8 cellular contexts compared by ENCODE assay signal in the genomic region with DNA sequence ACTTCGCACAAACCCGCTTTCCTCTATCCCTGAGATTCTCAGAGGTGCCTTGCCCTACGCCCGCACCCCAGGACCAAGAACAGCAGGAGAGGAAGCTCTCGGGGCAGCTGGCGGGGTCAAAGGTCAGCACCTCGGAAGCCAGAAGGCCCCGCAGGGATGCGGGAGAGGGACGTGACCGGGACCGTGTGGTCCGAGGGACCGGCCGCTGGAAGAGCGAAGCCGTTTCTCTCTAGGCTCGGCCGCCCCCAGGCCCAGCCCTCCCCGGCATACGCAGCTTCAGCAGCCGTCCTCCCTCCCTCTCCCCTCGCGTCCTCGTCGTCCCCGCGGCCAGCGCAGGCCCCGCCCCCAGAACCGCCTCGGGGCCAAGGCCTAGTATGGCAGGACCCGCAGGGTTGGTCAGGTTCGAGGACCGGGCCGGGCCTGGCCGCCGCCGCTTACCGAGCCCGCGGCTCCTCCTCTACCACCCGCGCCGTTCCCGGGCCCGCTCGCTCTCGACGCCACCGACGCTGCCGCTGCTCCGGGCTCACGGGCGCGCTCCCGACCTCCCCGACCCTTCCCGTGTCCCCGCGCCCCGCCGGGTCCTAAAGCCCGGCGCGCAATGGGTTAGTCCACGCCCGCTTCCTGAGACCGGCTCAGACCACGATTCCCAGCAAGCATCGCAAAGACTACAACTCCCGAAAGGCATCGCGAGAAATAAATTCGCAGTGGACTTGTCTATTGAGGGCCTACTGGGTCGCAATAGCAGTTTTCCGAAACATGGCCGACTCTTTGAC. TPM values are rescaled to one million over a fixed set of nuclear protein-coding genes. Genes with fewer than 3 reads are reported as not detected.
DNase-seq lines count a peak whose midpoint lies in the region; ATAC-seq, FAIRE-seq and TF ChIP-seq lines count a peak whose summit lies in the region.

A gene with protein sequence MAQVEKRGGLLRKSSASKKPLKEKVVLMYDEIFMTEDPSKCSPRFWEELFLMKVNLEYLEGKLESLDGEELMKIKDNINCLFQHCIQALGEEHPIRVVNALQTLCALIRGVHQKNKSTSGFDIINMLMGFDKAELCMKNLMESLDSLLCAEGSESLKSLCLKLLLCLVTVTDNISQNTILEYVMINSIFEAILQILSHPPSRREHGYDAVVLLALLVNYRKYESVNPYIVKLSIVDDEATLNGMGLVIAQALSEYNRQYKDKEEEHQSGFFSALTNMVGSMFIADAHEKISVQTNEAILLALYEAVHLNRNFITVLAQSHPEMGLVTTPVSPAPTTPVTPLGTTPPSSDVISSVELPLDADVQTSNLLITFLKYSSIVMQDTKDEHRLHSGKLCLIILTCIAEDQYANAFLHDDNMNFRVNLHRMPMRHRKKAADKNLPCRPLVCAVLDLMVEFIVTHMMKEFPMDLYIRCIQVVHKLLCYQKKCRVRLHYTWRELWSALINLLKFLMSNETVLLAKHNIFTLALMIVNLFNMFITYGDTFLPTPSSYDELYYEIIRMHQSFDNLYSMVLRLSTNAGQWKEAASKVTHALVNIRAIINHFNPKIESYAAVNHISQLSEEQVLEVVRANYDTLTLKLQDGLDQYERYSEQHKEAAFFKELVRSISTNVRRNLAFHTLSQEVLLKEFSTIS (minus strand): TSS at position 527 of the 773 bp plus-strand sequence. CDS start 16,059 bp downstream, outside the sequence.

- H3K27me3 ChIP-seq in breast epithelium (no peaks in the 10 kb centered on the region), small intestine (ENCODE audit: control insufficient read depth in 2 of 2, insufficient read depth in 2 of 2, low read length in 2 of 2) (no peaks in the 10 kb centered on the region)

- FAIRE-seq in A549 (lab: Jason Lieb, UNC) (peak; percentile 90), small intestine (lab: Jason Lieb, UNC) (peak; percentile 10)

- H3K27ac ChIP-seq in A549 (peak within 1 kb of the TSS; percentile 93 to 95), VCaP (peak within 1 kb of the TSS; percentile 91), breast epithelium (peak within 1 kb of the TSS; percentile 90 to 97), small intestine (ENCODE audit: low read depth in 1 of 2, low read length in 1 of 2) (peak within 1 kb of the TSS; percentile 81 to 90)

- H3K9me3 ChIP-seq in A549: no peaks in the 10 kb centered on the region
- H3K9me3 ChIP-seq in breast epithelium: no peaks in the 10 kb centered on the region
- no peaks in the 10 kb centered on the region for H3K9me3 ChIP-seq in small intestine (ENCODE audit: control insufficient read depth, low read depth)

- TF ChIP-seq CTCF in A549 (IDR thresholded peaks at IDR 0.05) (no peak), VCaP (conservative IDR thresholded peaks at IDR 0.05) (no peak; the same call in 1 of the 2 replicates), breast epithelium (IDR thresholded peaks at IDR 0.05) (peak in 1 of 3 donors; percentile 23)

- ATAC-seq in A549 (peak; percentile 98), GM18861 (IDR thresholded peaks at IDR 0.05; ENCODE audit: unreplicated experiment) (peak; percentile 84), HG03097 (IDR thresholded peaks at IDR 0.05; ENCODE audit: low FRiP score, unreplicated experiment) (peak; percentile 89)

- H3K4me1 ChIP-seq in A549 (peaks cover 31% of the 10 kb centered on the region), breast epithelium (peaks cover 0 to 7% of the 10 kb centered on the region in 2 donors), small intestine (ENCODE audit: control insufficient read depth in 2 of 2, insufficient read depth in 1 of 2, low read depth in 1 of 2, low read length in 1 of 2) (peaks cover 2 to 9% of the 10 kb centered on the region in 2 donors)

- TF ChIP-seq RAD21 in A549 (conservative IDR thresholded peaks at IDR 0.05 in 1 of 2, IDR thresholded peaks at IDR 0.05 in 1 of 2): no peak

- no peaks in the 10 kb centered on the region for H3K36me3 ChIP-seq in breast epithelium
- H3K36me3 ChIP-seq in small intestine (ENCODE audit: control insufficient read depth in 2 of 2, insufficient read depth in 2 of 2, low read length in 2 of 2): no peaks in the 10 kb centered on the region

- intact Hi-C loops in breast epithelium (cut with DNase I; ENCODE audit: low total_unique reads): no loop called here

- 1% methylated on average over 44 of the region's 79 CpGs for WGBS in A549 (ENCODE audit: missing lambda C conversion rate)
- WGBS in small intestine, 3 donors: 0 to 1% (median 1%) methylated on average over 36 to 79 of the region's 79 CpGs

- CTCF ChIA-PET in A549 (lab: Yijun Ruan, JAX): interaction anchor here (0.6 to 3.3 kb wide), 6 partner anchors 10 to 791 kb away, joined by 3 to 18 read pairs (median 4); no protein-coding TSS in a partner anchor

- POLR2A ChIA-PET in A549 (lab: Yijun Ruan, JAX): interaction anchor here (0.6 to 1.8 kb wide), 6 partner anchors 10 to 238 kb away, joined by 3 to 9 read pairs (median 4); partner anchors contain the start of genes HPS6 and OGA

- DNase-seq in A549 (ENCODE audit: low read depth in 1 of 2, low spot score in 1 of 2) (peak; percentile 99), NCI-H2171 treated with DMSO at 0.1 percent for 48 hours (lab: John Stamatoyannopoulos, UW) (peak; percentile 89), breast epithelium (ENCODE audit: low spot score in 2 of 2) (peak; percentile 85), iPS-NIHi11 (ENCODE audit: low spot score) (peak; percentile 99), small intestine (peak; percentile 97)

- TF ChIP-seq POLR2A in A549 (IDR thresholded peaks at IDR 0.05; ENCODE audit: low read length) (peak; percentile 33), breast epithelium (IDR thresholded peaks at IDR 0.05) (peak; percentile 20)

- no peak for TF ChIP-seq EP300 in A549 (IDR thresholded peaks at IDR 0.05)

- H3K4me3 ChIP-seq in A549 (peak within 1 kb of the TSS; percentile 87), breast epithelium (peak within 1 kb of the TSS; percentile 67 to 92 (median 75)), small intestine (ENCODE audit: low read depth in 1 of 2, low read length in 2 of 2) (peak within 1 kb of the TSS; percentile 71 to 88)

- H3K4me2 ChIP-seq in A549: peak within 1 kb of the TSS; percentile 96

TF ChIP-seq in A549, 52 proteins besides CTCF, POLR2A, EP300 and RAD21 (continues in another document):
- TF ChIP-seq, protein P1, sequence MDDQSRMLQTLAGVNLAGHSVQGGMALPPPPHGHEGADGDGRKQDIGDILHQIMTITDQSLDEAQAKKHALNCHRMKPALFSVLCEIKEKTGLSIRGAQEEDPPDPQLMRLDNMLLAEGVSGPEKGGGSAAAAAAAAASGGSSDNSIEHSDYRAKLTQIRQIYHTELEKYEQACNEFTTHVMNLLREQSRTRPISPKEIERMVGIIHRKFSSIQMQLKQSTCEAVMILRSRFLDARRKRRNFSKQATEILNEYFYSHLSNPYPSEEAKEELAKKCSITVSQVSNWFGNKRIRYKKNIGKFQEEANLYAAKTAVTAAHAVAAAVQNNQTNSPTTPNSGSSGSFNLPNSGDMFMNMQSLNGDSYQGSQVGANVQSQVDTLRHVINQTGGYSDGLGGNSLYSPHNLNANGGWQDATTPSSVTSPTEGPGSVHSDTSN (IDR thresholded peaks at IDR 0.05): peak; percentile 41; the same call in 1 of the 2 replicates
- TF ChIP-seq CBX8 (IDR thresholded peaks at IDR 0.05): no peak
- TF ChIP-seq, protein P2, sequence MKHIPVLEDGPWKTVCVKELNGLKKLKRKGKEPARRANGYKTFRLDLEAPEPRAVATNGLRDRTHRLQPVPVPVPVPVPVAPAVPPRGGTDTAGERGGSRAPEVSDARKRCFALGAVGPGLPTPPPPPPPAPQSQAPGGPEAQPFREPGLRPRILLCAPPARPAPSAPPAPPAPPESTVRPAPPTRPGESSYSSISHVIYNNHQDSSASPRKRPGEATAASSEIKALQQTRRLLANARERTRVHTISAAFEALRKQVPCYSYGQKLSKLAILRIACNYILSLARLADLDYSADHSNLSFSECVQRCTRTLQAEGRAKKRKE (CRISPR knock-in tag; IDR thresholded peaks at IDR 0.05; ENCODE audit: low read depth): no peak
- TF ChIP-seq, protein P3, sequence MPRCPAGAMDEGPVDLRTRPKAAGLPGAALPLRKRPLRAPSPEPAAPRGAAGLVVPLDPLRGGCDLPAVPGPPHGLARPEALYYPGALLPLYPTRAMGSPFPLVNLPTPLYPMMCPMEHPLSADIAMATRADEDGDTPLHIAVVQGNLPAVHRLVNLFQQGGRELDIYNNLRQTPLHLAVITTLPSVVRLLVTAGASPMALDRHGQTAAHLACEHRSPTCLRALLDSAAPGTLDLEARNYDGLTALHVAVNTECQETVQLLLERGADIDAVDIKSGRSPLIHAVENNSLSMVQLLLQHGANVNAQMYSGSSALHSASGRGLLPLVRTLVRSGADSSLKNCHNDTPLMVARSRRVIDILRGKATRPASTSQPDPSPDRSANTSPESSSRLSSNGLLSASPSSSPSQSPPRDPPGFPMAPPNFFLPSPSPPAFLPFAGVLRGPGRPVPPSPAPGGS (IDR thresholded peaks at IDR 0.05): peak; percentile 85; the same call in 1 of the 3 replicates
- TF ChIP-seq, protein P4, sequence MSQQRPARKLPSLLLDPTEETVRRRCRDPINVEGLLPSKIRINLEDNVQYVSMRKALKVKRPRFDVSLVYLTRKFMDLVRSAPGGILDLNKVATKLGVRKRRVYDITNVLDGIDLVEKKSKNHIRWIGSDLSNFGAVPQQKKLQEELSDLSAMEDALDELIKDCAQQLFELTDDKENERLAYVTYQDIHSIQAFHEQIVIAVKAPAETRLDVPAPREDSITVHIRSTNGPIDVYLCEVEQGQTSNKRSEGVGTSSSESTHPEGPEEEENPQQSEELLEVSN (IDR thresholded peaks at IDR 0.05; ENCODE audit: borderline replicate concordance, low read depth): 0 out of 2 replicates have a peak, but pooled peaks have one; percentile 29
- TF ChIP-seq EHMT2 (IDR thresholded peaks at IDR 0.05; ENCODE audit: low read depth): no peak
- 0 out of 2 replicates have a peak, but pooled peaks have one; percentile 36 for TF ChIP-seq GATA3 (IDR thresholded peaks at IDR 0.05; ENCODE audit: borderline replicate concordance)
- TF ChIP-seq RFX5 (IDR thresholded peaks at IDR 0.05): no peak
- TF ChIP-seq HDAC2 (IDR thresholded peaks at IDR 0.05): no peak; the same call in 1 of the 2 replicates
- TF ChIP-seq, protein P5, sequence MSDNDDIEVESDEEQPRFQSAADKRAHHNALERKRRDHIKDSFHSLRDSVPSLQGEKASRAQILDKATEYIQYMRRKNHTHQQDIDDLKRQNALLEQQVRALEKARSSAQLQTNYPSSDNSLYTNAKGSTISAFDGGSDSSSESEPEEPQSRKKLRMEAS (IDR thresholded peaks at IDR 0.05): peak; percentile 87
- TF ChIP-seq MYC (IDR thresholded peaks at IDR 0.05; ENCODE audit: borderline replicate concordance, low read length): no peak

RNA-seq across cellular contexts. Expression of the gene that starts here (rescaled TPM):
- polyA plus RNA-seq in A549 (2011; rRNA removed) (17.3 and 20.1 TPM in 2 replicates), A549 (2017; fragmentation: RNase III; extraction: RNeasy Plus Mini Kit Qiagen cat#74134 plus additional on column Dnase treatment) (11.3 to 13.3 TPM (median 12.7 TPM) in 3 replicates), small intestine (10 to 100 TPM; 14.1 to 19.1 (median 17.0) TPM)
- polyA plus RNA-seq in A549 (2012; cell fraction: cytosol; rRNA removed): 8.7 and 9.8 TPM in 2 replicates
- polyA plus RNA-seq in A549 (2012; cell fraction: nucleus; rRNA removed): 9.4 and 36.5 TPM in 2 replicates
- 14.4 and 15.7 TPM in 2 replicates for polyA minus RNA-seq in A549 (2011; rRNA and poly(A)+ RNA removed)
- 10 to 100 TPM; 18.4 to 27.4 (median 22.4) TPM for total RNA-seq in breast epithelium

Comparison
In these comparisons a context has a peak if more than half of its experiments do, and no peak if none do; other contexts are left out.
1. Peak in every context shown above with its lines: DNase-seq, ATAC-seq, H3K4me3 ChIP-seq and H3K27ac ChIP-seq.